ENCODE assay signal across 12 cellular contexts in the genomic region with DNA sequence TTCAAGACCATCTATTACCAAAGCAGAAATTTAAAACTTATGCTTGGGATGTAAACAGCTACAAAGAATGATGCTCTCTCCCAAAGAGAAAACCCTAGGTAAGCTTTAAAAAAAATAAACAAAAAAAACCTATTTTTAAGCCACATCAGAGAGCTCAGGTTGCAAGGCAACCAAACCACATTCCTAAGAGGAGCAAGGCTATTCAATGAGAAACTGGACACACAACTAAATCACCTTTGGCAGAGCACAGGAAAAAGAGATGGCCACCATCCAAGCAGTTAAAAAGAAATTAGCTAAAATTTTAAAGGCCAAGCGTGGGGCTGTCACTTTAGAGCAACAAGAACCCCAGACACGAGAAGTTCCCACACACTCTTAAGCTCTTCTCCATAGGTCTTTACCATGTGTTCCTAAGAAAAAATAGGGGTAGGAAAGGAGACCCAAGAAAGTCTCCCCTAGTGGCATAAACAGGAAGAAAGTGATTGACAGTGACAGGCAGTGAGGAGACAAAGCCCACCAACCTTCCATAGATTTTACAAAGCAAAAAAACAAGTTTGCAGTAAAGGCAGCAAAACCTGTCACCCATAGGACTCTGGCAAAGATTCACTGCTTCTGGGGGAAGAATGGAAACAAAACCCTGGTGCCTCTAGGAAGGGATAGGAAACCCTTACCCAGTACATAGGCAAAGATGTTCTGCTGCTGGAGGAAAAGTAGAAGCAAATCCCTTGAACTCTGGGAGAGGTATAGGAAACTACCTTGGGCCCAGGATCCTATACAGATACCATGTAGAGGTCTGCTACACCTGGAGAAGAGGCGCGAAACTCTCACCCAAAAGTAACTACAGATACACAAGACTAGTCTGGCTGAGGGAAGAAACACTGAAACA.
A peak's percentile ranks its signal among the peaks of the same experiment; 100 is the strongest.
DNase-seq lines count a peak whose midpoint lies in the region; ATAC-seq and TF ChIP-seq lines count a peak whose summit lies in the region.
"Had no signal": no experiment of that assay in that cellular context is flagged by ENCODE, and none has a peak within 500 bp of the region (broad histone marks: within the 10 kb centered on the region; RNA-seq: fewer than 3 reads in every experiment).

No MANE protein-coding gene starts in this region.

- no peaks in the 10 kb centered on the region for H3K9me3 ChIP-seq in CD4-positive, CD25-positive, alpha-beta regulatory T cell (ENCODE audit: control insufficient read depth in 2 of 2, low read length in 2 of 2)
- H3K9me3 ChIP-seq in left lung = no peaks in the 10 kb centered on the region
- H3K9me3 ChIP-seq: adrenal gland had no signal

- no peak for ATAC-seq in CD4-positive, CD25-positive, alpha-beta regulatory T cell (ENCODE audit: low read depth in 2 of 2)
- ATAC-seq in left lung = peak; percentile 76

- H3K27me3 Mint-ChIP-seq in CD4-positive, CD25-positive, alpha-beta regulatory T cell = no peaks in the 10 kb centered on the region
- H3K27me3 Mint-ChIP-seq: B cell had no signal

- no peak overlapping the region for H3K4me3 ChIP-seq in CD4-positive, CD25-positive, alpha-beta regulatory T cell (ENCODE audit: low read depth, low read length)
- no peak overlapping the region for H3K4me3 ChIP-seq in left lung
- H3K4me3 ChIP-seq: adrenal gland had no signal

- H3K27me3 ChIP-seq in CD4-positive, CD25-positive, alpha-beta regulatory T cell (ENCODE audit: control insufficient read depth, insufficient read depth, low read length) = no peaks in the 10 kb centered on the region
- no peaks in the 10 kb centered on the region for H3K27me3 ChIP-seq in left lung
- H3K27me3 ChIP-seq: adrenal gland had no signal

- peaks cover 40 to 70% (median 60%) of the 10 kb centered on the region in 4 donors for H3K4me1 Mint-ChIP-seq in CD4-positive, CD25-positive, alpha-beta regulatory T cell

- intact Hi-C loops in left lung (cut with DNase I) = no loop called here

- peak; percentile 30; the same call in 1 of the 2 replicates for TF ChIP-seq CTCF in VCaP (conservative IDR thresholded peaks at IDR 0.05)
- TF ChIP-seq CTCF in left lung (IDR thresholded peaks at IDR 0.05) = no peak

- H3K4me1 ChIP-seq in CD4-positive, CD25-positive, alpha-beta regulatory T cell (ENCODE audit: control insufficient read depth, insufficient read depth, low read length, poor library complexity, severe bottlenecking) = no peaks in the 10 kb centered on the region
- H3K4me1 ChIP-seq in left lung = no peaks in the 10 kb centered on the region

- H3K9me3 Mint-ChIP-seq in CD4-positive, CD25-positive, alpha-beta regulatory T cell = no peaks in the 10 kb centered on the region

- peaks cover 44% of the 10 kb centered on the region for H3K36me3 Mint-ChIP-seq in CD4-positive, CD25-positive, alpha-beta regulatory T cell

- DNase-seq in CD4-positive, CD25-positive, alpha-beta regulatory T cell = no peak
- no peak for DNase-seq in HEK293T (ENCODE audit: extremely low spot score)
- DNase-seq in left lung = no peak
- DNase-seq in activated CD4-positive, alpha-beta T cell treated with anti-CD3 and anti-CD28 coated beads for 4 hours = no peak
- no peak for DNase-seq in NCI-H2107 (lab: John Stamatoyannopoulos, UW)
- DNase-seq in NCI-H446 (lab: John Stamatoyannopoulos, UW) = no peak
- DNase-seq in NAMALWA (ENCODE audit: low spot score) = no peak
- DNase-seq: NCI-H146, OCI-M1 had no signal

- H3K4me3 Mint-ChIP-seq in CD4-positive, CD25-positive, alpha-beta regulatory T cell = peak overlapping the region in 1 of 4 donors; percentile 3
- H3K4me3 Mint-ChIP-seq: B cell had no signal

- CTCF ChIA-PET in HEK293T (lab: Yijun Ruan, JAX) = interaction anchor here (0.5 to 1.3 kb wide), 2 partner anchors 93 to 163 kb away, joined by 3 to 4 read pairs; no protein-coding TSS in a partner anchor

- peaks cover 21% of the 10 kb centered on the region for H3K36me3 ChIP-seq in CD4-positive, CD25-positive, alpha-beta regulatory T cell (ENCODE audit: control insufficient read depth, insufficient read depth, low read length)
- peaks cover 0 to 16% of the 10 kb centered on the region in 2 donors for H3K36me3 ChIP-seq in left lung
- H3K36me3 ChIP-seq: adrenal gland had no signal

- H3K27ac ChIP-seq in CD4-positive, CD25-positive, alpha-beta regulatory T cell (ENCODE audit: insufficient read depth, low read length, poor library complexity, severe bottlenecking) = no peak overlapping the region
- H3K27ac ChIP-seq in VCaP (peak overlapping the region; percentile 75), left lung (no peak overlapping the region)
- H3K27ac ChIP-seq: adrenal gland had no signal

- POLR2A ChIA-PET in HEK293T (lab: Yijun Ruan, JAX) = no interaction called here

- peak overlapping the region; percentile 42 to 54 (median 52) for H3K27ac Mint-ChIP-seq in CD4-positive, CD25-positive, alpha-beta regulatory T cell
- H3K27ac Mint-ChIP-seq: B cell had no signal

TF ChIP-seq in HEK293T, 16 proteins besides CTCF, POLR2A, EP300 and RAD21:
- TF ChIP-seq, protein P1, sequence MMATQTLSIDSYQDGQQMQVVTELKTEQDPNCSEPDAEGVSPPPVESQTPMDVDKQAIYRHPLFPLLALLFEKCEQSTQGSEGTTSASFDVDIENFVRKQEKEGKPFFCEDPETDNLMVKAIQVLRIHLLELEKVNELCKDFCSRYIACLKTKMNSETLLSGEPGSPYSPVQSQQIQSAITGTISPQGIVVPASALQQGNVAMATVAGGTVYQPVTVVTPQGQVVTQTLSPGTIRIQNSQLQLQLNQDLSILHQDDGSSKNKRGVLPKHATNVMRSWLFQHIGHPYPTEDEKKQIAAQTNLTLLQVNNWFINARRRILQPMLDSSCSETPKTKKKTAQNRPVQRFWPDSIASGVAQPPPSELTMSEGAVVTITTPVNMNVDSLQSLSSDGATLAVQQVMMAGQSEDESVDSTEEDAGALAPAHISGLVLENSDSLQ (IDR thresholded peaks at IDR 0.05) = peak; percentile 57; the same call in 1 of the 2 replicates
- no peak for TF ChIP-seq LEF1 (IDR thresholded peaks at IDR 0.05; ENCODE audit: borderline replicate concordance)
